11 cellular contexts compared by ENCODE assay signal in genomic region chr1:45730780-45731319, GRCh38.
"Had no signal": no experiment of that assay in that cellular context is flagged by ENCODE, and none has a peak within 500 bp of the region (broad histone marks: within the 10 kb centered on the region; RNA-seq: fewer than 3 reads in every experiment).

No MANE protein-coding gene starts in this region.

- H3K9ac ChIP-seq: parathyroid adenoma had no signal

- H3K79me2 ChIP-seq: parathyroid adenoma had no signal

- ATAC-seq: stimulated activated effector memory CD8-positive, alpha-beta T cell treated with anti-CD3 and anti-CD28 coated beads, Interleukin-12 subunit alpha, Interleukin-12 subunit beta, amount 100 ng/mL, for 72 hours had no signal

- H3K27me3 Mint-ChIP-seq: activated CD4-positive, alpha-beta memory T cell treated with anti-CD3 and anti-CD28 coated beads for 36 hours had no signal

- H3K4me3 ChIP-seq: cardiac muscle cell, gastrocnemius medialis, left ventricle myocardium inferior, right atrium auricular region, skin epidermis, transverse colon had no signal

- DNase-seq: activated CD4-positive, alpha-beta memory T cell treated with anti-CD3 and anti-CD28 coated beads for 36 hours; gastrocnemius medialis; left ventricle myocardium inferior; T1000; transverse colon had no signal

- H3K27ac Mint-ChIP-seq: activated CD4-positive, alpha-beta memory T cell treated with anti-CD3 and anti-CD28 coated beads for 36 hours; stimulated activated effector memory CD8-positive, alpha-beta T cell treated with anti-CD3 and anti-CD28 coated beads, Interleukin-12 subunit alpha, Interleukin-12 subunit beta, amount 100 ng/mL, for 72 hours had no signal

- H3K9me3 Mint-ChIP-seq: activated CD4-positive, alpha-beta memory T cell treated with anti-CD3 and anti-CD28 coated beads for 36 hours; stimulated activated effector memory CD8-positive, alpha-beta T cell treated with anti-CD3 and anti-CD28 coated beads, Interleukin-12 subunit alpha, Interleukin-12 subunit beta, amount 100 ng/mL, for 72 hours had no signal

- H3K27ac ChIP-seq: cardiac muscle cell, left ventricle myocardium inferior, parathyroid adenoma, transverse colon had no signal

- H3K36me3 ChIP-seq: cardiac muscle cell had no signal

- H3K4me1 ChIP-seq: parathyroid adenoma, right atrium auricular region, transverse colon had no signal

- FAIRE-seq: astrocyte had no signal

- H3K9me3 ChIP-seq: gastrocnemius medialis, left ventricle myocardium inferior, right atrium auricular region, transverse colon had no signal

- H3K36me3 Mint-ChIP-seq: activated CD4-positive, alpha-beta memory T cell treated with anti-CD3 and anti-CD28 coated beads for 36 hours had no signal

- H3K4me3 Mint-ChIP-seq: activated CD4-positive, alpha-beta memory T cell treated with anti-CD3 and anti-CD28 coated beads for 36 hours; stimulated activated effector memory CD8-positive, alpha-beta T cell treated with anti-CD3 and anti-CD28 coated beads, Interleukin-12 subunit alpha, Interleukin-12 subunit beta, amount 100 ng/mL, for 72 hours had no signal

- H3K27me3 ChIP-seq: cardiac muscle cell, gastrocnemius medialis, right atrium auricular region, transverse colon had no signal

- H2AFZ ChIP-seq: parathyroid adenoma had no signal
